In genomic region chr15:31040611-31041010, GRCh38 we compare ENCODE assay signal across 10 cellular contexts.
"Had no signal": no experiment of that assay in that cellular context is flagged by ENCODE, and none has a peak within 500 bp of the region (broad histone marks: within the 10 kb centered on the region; RNA-seq: fewer than 3 reads in every experiment).

No MANE protein-coding gene starts in this region.

- H2AFZ ChIP-seq: GM23248 had no signal

- H3K9me3 ChIP-seq: HAP-1 had no signal

- H3K27ac ChIP-seq: GM23248, HL-60 had no signal

- H3K9ac ChIP-seq: GM23248 had no signal

- H3K4me3 ChIP-seq: GM23248, HAP-1, K562 had no signal

- ATAC-seq: HCT116, HepG2, K562 had no signal

- H3K36me3 ChIP-seq: HAP-1 had no signal

- H3K9me3 Mint-ChIP-seq: HFFc6 had no signal

- H3K4me3 Mint-ChIP-seq: HFFc6 had no signal

- H3K27ac Mint-ChIP-seq: HFFc6 had no signal

- H3K4me1 ChIP-seq: HAP-1 had no signal

- DNase-seq: GM23248, GOT3, H7, HFFc6, KG1 had no signal
